8 cellular contexts compared by ENCODE assay signal in the genomic region with DNA sequence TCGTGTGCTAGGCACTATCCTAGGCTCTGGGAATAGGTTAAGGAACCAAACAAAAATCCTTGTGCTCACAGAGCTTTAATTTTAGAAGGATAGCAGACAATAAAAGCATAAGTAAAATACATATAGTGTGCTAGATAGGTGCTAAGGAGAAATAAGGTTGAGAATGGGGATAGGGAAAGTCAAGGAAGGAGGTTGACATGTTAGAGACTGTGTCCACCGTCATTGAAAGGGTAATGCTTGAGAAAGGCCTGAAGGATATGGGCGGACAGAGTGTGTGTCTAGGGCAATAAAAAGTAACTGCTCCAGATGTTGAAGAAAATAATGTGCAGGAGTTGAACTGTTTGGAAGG. TPM values are rescaled to one million over a fixed set of nuclear protein-coding genes. Genes with fewer than 3 reads are reported as not detected.
A peak's percentile ranks its signal among the peaks of the same experiment; 100 is the strongest.
DNase-seq lines count a peak whose midpoint lies in the region; ATAC-seq, FAIRE-seq and TF ChIP-seq lines count a peak whose summit lies in the region.

No MANE protein-coding gene starts in this region.

- POLR2A ChIA-PET in activated CD8-positive, alpha-beta T cell treated with anti-CD3 and anti-CD28 coated beads, Interleukin-2, amount 10 ng/mL, durations not matched to agents 7 days and 5 days (lab: Charles Lee): no interaction called here
- POLR2A ChIA-PET in HepG2 (lab: Yijun Ruan, JAX): interaction anchor here (1.4 to 2.3 kb wide), 2 partner anchors 9 to 222 kb away, joined by 3 to 9 read pairs; a partner anchor contains a TSS

- intact Hi-C loops in left ventricle myocardium inferior (cut with micrococcal nuclease): no loop called here
- intact Hi-C loops in left cardiac atrium (cut with DNase I): loop anchor here (5.0 kb wide), 2 partner anchors 51 to 206 kb away; no protein-coding TSS in a partner anchor
- intact Hi-C loops in HepG2 (cut with micrococcal nuclease; ENCODE audit: unreplicated experiment): loop anchor here (5.0 kb wide), 1 partner anchor 206 kb away; no protein-coding TSS in a partner anchor
- intact Hi-C loops in vagina (cut with DNase I): loop anchor here (5.0 kb wide), 1 partner anchor 206 kb away; no protein-coding TSS in a partner anchor

- peak overlapping the region; percentile 96 for H3K4me3 ChIP-seq in left ventricle myocardium inferior
- peak overlapping the region; percentile 80 to 86 (median 83) for H3K4me3 ChIP-seq in HepG2 (replicated peaks in 1 of 3; ENCODE audit: insufficient read depth in 1 of 3, low read depth in 2 of 3, low read length in 3 of 3)
- peak overlapping the region; percentile 75 to 96 for H3K4me3 ChIP-seq in vagina

- 15% methylated on average over 3 of the region's 3 CpGs for WGBS in HepG2 (ENCODE audit: low lambda C conversion rate)

- no peak for TF ChIP-seq EP300 in HepG2 (IDR thresholded peaks at IDR 0.05; ENCODE audit: low read depth in 2 of 2, low read length in 2 of 2)
- TF ChIP-seq EP300 in HepG2 (CRISPR knock-in tag; IDR thresholded peaks at IDR 0.05; ENCODE audit: borderline replicate concordance): no peak

- in situ Hi-C loops in HepG2 (cut with HindIII; ENCODE audit: extremely low pct_ligation_motif_present, low pct_unique_long_range_greater_than_20kb): no loop called here

- FAIRE-seq in HepG2 (lab: Jason Lieb, UNC): no peak

- no peaks in the 10 kb centered on the region for H4K20me1 ChIP-seq in HepG2 (ENCODE audit: insufficient read depth, low read length)

- H3K4me3 Mint-ChIP-seq in activated CD8-positive, alpha-beta T cell treated with anti-CD3 and anti-CD28 coated beads, Interleukin-2, amount 10 ng/mL, durations not matched to agents 7 days and 5 days: peak overlapping the region; percentile 80

- no peaks in the 10 kb centered on the region for H3K9me3 Mint-ChIP-seq in activated CD8-positive, alpha-beta T cell treated with anti-CD3 and anti-CD28 coated beads, Interleukin-2, amount 10 ng/mL, durations not matched to agents 7 days and 5 days (ENCODE audit: insufficient read depth)

- peaks cover 30% of the 10 kb centered on the region for H3K27me3 Mint-ChIP-seq in activated CD8-positive, alpha-beta T cell treated with anti-CD3 and anti-CD28 coated beads, Interleukin-2, amount 10 ng/mL, durations not matched to agents 7 days and 5 days (ENCODE audit: low read depth)

- no TSS peak for BruUV-seq in HepG2 (replicated peaks; lab: Mats Ljungman, UMichigan)

- TF ChIP-seq RAD21 in HepG2 (CRISPR knock-in tag; IDR thresholded peaks at IDR 0.05): no peak

- peak overlapping the region; percentile 74 for H3K27ac Mint-ChIP-seq in activated CD8-positive, alpha-beta T cell treated with anti-CD3 and anti-CD28 coated beads, Interleukin-2, amount 10 ng/mL, durations not matched to agents 7 days and 5 days

- ATAC-seq in left cardiac atrium (no peak), HepG2 (no peak), HG03469 (IDR thresholded peaks at IDR 0.05; ENCODE audit: unreplicated experiment) (no peak)
- no peak for ATAC-seq in activated CD8-positive, alpha-beta T cell treated with anti-CD3 and anti-CD28 coated beads, Interleukin-2, amount 10 ng/mL, durations not matched to agents 7 days and 5 days

- H3K9me3 ChIP-seq in left ventricle myocardium inferior (replicated peaks): no peaks in the 10 kb centered on the region
- H3K9me3 ChIP-seq in HepG2 (ENCODE audit: low read length): no peaks in the 10 kb centered on the region
- no peaks in the 10 kb centered on the region for H3K9me3 ChIP-seq in vagina

- H3K36me3 Mint-ChIP-seq in activated CD8-positive, alpha-beta T cell treated with anti-CD3 and anti-CD28 coated beads, Interleukin-2, amount 10 ng/mL, durations not matched to agents 7 days and 5 days (ENCODE audit: low read depth): no peaks in the 10 kb centered on the region

- DNase-seq in left ventricle myocardium inferior (no peak), left cardiac atrium (no peak), HepG2 (ENCODE audit: low spot score) (no peak), vagina (ENCODE audit: extremely low spot score in 2 of 2) (no peak), hypothalamus (lab: John Stamatoyannopoulos, UW) (no peak), C1 segment of cervical spinal cord (lab: John Stamatoyannopoulos, UW) (no peak)
- DNase-seq in activated CD8-positive, alpha-beta T cell treated with anti-CD3 and anti-CD28 coated beads, Interleukin-2, amount 10 ng/mL, durations not matched to agents 7 days and 5 days: no peak

- peaks cover 25% of the 10 kb centered on the region for H3K4me1 ChIP-seq in left ventricle myocardium inferior
- peaks cover 59% of the 10 kb centered on the region for H3K4me1 ChIP-seq in HepG2 (ENCODE audit: insufficient read depth, low read length)
- H3K4me1 ChIP-seq in vagina: peaks cover 20% of the 10 kb centered on the region

- TF ChIP-seq CTCF in left ventricle myocardium inferior (IDR thresholded peaks at IDR 0.05; ENCODE audit: borderline replicate concordance): no peak
- no peak for TF ChIP-seq CTCF in HepG2 (CRISPR knock-in tag; IDR thresholded peaks at IDR 0.05)
- no peak for TF ChIP-seq CTCF in vagina (IDR thresholded peaks at IDR 0.05)

- peak overlapping the region; percentile 67 for H3K9ac ChIP-seq in HepG2 (ENCODE audit: insufficient read depth, low read depth, low read length)

- H3K27ac ChIP-seq in left ventricle myocardium inferior (replicated peaks) (peak overlapping the region; percentile 92), HepG2 (ENCODE audit: extremely low read length, insufficient read depth, low read length) (peak overlapping the region; percentile 45), vagina (peak overlapping the region; percentile 92)

- H3K4me1 Mint-ChIP-seq in activated CD8-positive, alpha-beta T cell treated with anti-CD3 and anti-CD28 coated beads, Interleukin-2, amount 10 ng/mL, durations not matched to agents 7 days and 5 days (ENCODE audit: low read depth): peaks cover 28% of the 10 kb centered on the region

- peaks cover 7% of the 10 kb centered on the region for H3K27me3 ChIP-seq in left ventricle myocardium inferior (ENCODE audit: low read depth)
- no peaks in the 10 kb centered on the region for H3K27me3 ChIP-seq in HepG2 (ENCODE audit: control insufficient read depth in 1 of 2, insufficient read depth in 2 of 2, low read length in 2 of 2)
- no peaks in the 10 kb centered on the region for H3K27me3 ChIP-seq in vagina

- H3K79me2 ChIP-seq in HepG2 (ENCODE audit: insufficient read depth, low read length): peaks cover 38% of the 10 kb centered on the region

- H3K36me3 ChIP-seq in left ventricle myocardium inferior: no peaks in the 10 kb centered on the region
- no peaks in the 10 kb centered on the region for H3K36me3 ChIP-seq in HepG2 (replicated peaks in 1 of 2; ENCODE audit: control insufficient read depth in 1 of 2, insufficient read depth in 2 of 2, low read length in 2 of 2)
- no peaks in the 10 kb centered on the region for H3K36me3 ChIP-seq in vagina

- CTCF ChIA-PET in activated CD8-positive, alpha-beta T cell treated with anti-CD3 and anti-CD28 coated beads, Interleukin-2, amount 10 ng/mL, durations not matched to agents 7 days and 5 days (lab: Charles Lee): interaction anchor here (0.8 to 8.3 kb wide), 13 partner anchors 9 to 651 kb away, joined by 3 to 49 read pairs (median 4); a partner anchor contains a TSS
- CTCF ChIA-PET in HepG2 (lab: Yijun Ruan, JAX; ENCODE audit: low intra/inter-chr PET ratio, low total read pairs): interaction anchor here (1.2 to 2.5 kb wide), 5 partner anchors 13 to 555 kb away, joined by 3 to 25 read pairs (median 5); no protein-coding TSS in a partner anchor

- H2AFZ ChIP-seq in HepG2 (ENCODE audit: low read length): peak overlapping the region; percentile 82

- peak overlapping the region; percentile 72 for H3K4me2 ChIP-seq in HepG2 (ENCODE audit: low read depth, low read length)

- TF ChIP-seq POLR2A in HepG2 (IDR thresholded peaks at IDR 0.05; ENCODE audit: insufficient read depth in 1 of 2, low read depth in 2 of 2, low read length in 2 of 2) (no peak), vagina (IDR thresholded peaks at IDR 0.05) (no peak)

RNA-seq across cellular contexts. Expression of a gene that starts 0.5 kb away (rescaled TPM):
- total RNA-seq in left ventricle myocardium inferior: 7.9 TPM
- total RNA-seq in left cardiac atrium: 10 to 100 TPM in 1 of 2 donors, 1 to 10 TPM in 1; 8.6 to 10.0 TPM
- 1 to 10 TPM; 9.3 to 9.6 TPM for total RNA-seq in activated CD8-positive, alpha-beta T cell treated with anti-CD3 and anti-CD28 coated beads, Interleukin-2, amount 10 ng/mL, durations not matched to agents 7 days and 5 days
- total RNA-seq in HepG2 (2016; rRNA removed; fragmentation: Illumina TruSeq; extraction: Trizol): 15.5 and 21.7 TPM in 2 replicates
- 1.6 and 2.6 TPM in 2 replicates for total RNA-seq in HepG2 (2016; cell fraction: cytosol; rRNA removed; fragmentation: Illumina TruSeq; extraction: Trizol; ENCODE audit: low read depth)
- 15.0 and 22.9 TPM in 2 replicates for total RNA-seq in HepG2 (2016; cell fraction: insoluble cytoplasmic fraction; rRNA removed; fragmentation: Illumina TruSeq; extraction: Trizol)
- total RNA-seq in HepG2 (2016; cell fraction: membrane; rRNA removed; fragmentation: Illumina TruSeq; extraction: Trizol): 5.1 and 6.1 TPM in 2 replicates
- 15.3 and 16.3 TPM in 2 replicates for total RNA-seq in HepG2 (2016; cell fraction: nucleus; rRNA removed; fragmentation: Illumina TruSeq; extraction: Trizol)
- polyA plus RNA-seq in HepG2 (2011; rRNA removed): 9.8 and 10.3 TPM in 2 replicates
- polyA plus RNA-seq in HepG2 (2011; cell fraction: cytosol; rRNA removed): 4.9 and 7.9 TPM in 2 replicates
- 8.9 and 10.2 TPM in 2 replicates for polyA plus RNA-seq in HepG2 (2011; cell fraction: nucleus; rRNA removed)
- 11.0 and 11.8 TPM in 2 replicates for polyA plus RNA-seq in HepG2 (2012)
- 0.72 and 0.84 TPM in 2 replicates for polyA plus RNA-seq in HepG2 (2016; cell fraction: cytosol; fragmentation: Illumina TruSeq; extraction: Trizol; ENCODE audit: low read depth)
- polyA plus RNA-seq in HepG2 (2016; cell fraction: insoluble cytoplasmic fraction; fragmentation: Illumina TruSeq; extraction: Trizol; ENCODE audit: low read depth): 15.1 and 16.3 TPM in 2 replicates
- 1.6 and 1.8 TPM in 2 replicates for polyA plus RNA-seq in HepG2 (2016; cell fraction: membrane; fragmentation: Illumina TruSeq; extraction: Trizol; ENCODE audit: low read depth)
- 15.5 and 20.4 TPM in 2 replicates for polyA plus RNA-seq in HepG2 (2016; cell fraction: nucleus; fragmentation: Illumina TruSeq; extraction: Trizol; ENCODE audit: insufficient read depth, low read depth)
- polyA minus RNA-seq in HepG2 (2011; rRNA and poly(A)+ RNA removed; ENCODE audit: low replicate concordance): 0.87 and 4.8 TPM in 2 replicates
- polyA minus RNA-seq in HepG2 (2011; cell fraction: cytosol; rRNA and poly(A)+ RNA removed): 8.4 TPM in 2 replicates
- 22.1 and 28.2 TPM in 2 replicates for polyA minus RNA-seq in HepG2 (2011; cell fraction: nucleus; rRNA and poly(A)+ RNA removed)
- total RNA-seq in vagina: 13.5 TPM
